ENCODE assay signal across 8 cellular contexts in genomic region chr6:105591053-105591452, GRCh38.
A peak's percentile ranks its signal among the peaks of the same experiment; 100 is the strongest.
DNase-seq lines count a peak whose midpoint lies in the region; ATAC-seq lines count a peak whose summit lies in the region.

No MANE protein-coding gene starts in this region.

- no peak for DNase-seq in activated CD4-positive, CD25-positive, alpha-beta regulatory T cell treated with anti-CD3 and anti-CD28 coated beads, Interleukin-2, amount 50 U/mL, for 72 hours
- DNase-seq in SKM-1 (lab: John Stamatoyannopoulos, UW; ENCODE audit: unreplicated experiment): peak; percentile 70
- peak; percentile 59 for DNase-seq in renal cortical epithelial cell (ENCODE audit: low read depth)
- DNase-seq in NCI-H2029 (lab: John Stamatoyannopoulos, UW): no peak
- DNase-seq in COLO668 (lab: John Stamatoyannopoulos, UW; ENCODE audit: unreplicated experiment): no peak
- DNase-seq in stimulated activated CD4-positive, alpha-beta T cell treated with anti-CD3 and anti-CD28 coated beads, Interleukin-4, amount 100 ng/mL, for 24 hours: no peak

- ATAC-seq in activated CD4-positive, CD25-positive, alpha-beta regulatory T cell treated with anti-CD3 and anti-CD28 coated beads, Interleukin-2, amount 50 U/mL, for 24 hours: peak; percentile 74 to 79
- ATAC-seq in HG03039 (IDR thresholded peaks at IDR 0.05; ENCODE audit: unreplicated experiment): peak; percentile 92

Comparison
In these comparisons a context has a peak if more than half of its experiments do, and no peak if none do; other contexts are left out.
1. DNase-seq: peak in SKM-1 (single experiment) and renal cortical epithelial cell (single experiment); none in activated CD4-positive, CD25-positive, alpha-beta regulatory T cell treated with anti-CD3 and anti-CD28 coated beads, Interleukin-2, amount 50 U/mL, for 72 hours (single experiment), NCI-H2029 (single experiment), COLO668 (single experiment) and stimulated activated CD4-positive, alpha-beta T cell treated with anti-CD3 and anti-CD28 coated beads, Interleukin-4, amount 100 ng/mL, for 24 hours (single experiment).